In the genomic region with DNA sequence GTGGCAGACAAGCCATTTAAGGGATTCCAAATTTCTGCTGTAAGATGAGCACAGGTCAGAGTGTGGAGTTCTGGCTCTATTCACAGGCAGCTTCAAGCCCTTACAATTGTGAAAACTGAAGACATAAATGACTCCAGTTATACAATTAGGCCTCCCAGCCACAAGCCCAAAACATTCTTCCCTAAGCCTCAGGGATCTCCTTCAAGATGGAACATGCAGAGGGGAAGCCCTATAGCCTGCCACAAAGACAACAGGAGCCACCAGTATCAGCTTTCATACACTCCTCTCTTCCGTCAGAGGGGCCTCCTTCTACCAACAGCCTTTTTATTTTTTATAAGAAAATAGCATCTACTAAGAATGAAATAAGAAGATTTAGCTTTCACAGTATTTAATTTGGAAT, we compare ENCODE assay signal across 15 cellular contexts. TPM values are rescaled to one million over a fixed set of nuclear protein-coding genes. Genes with fewer than 3 reads are reported as not detected.
DNase-seq lines count a peak whose midpoint lies in the region; ATAC-seq and TF ChIP-seq lines count a peak whose summit lies in the region.
"Had no signal": no experiment of that assay in that cellular context is flagged by ENCODE, and none has a peak within 500 bp of the region (broad histone marks: within the 10 kb centered on the region; RNA-seq: fewer than 3 reads in every experiment).

No MANE protein-coding gene starts in this region.

- intact Hi-C loops in ovary (cut with DNase I) (no loop called here), tibial artery (cut with DNase I; ENCODE audit: low total_unique reads) (no loop called here)

- no peak for TF ChIP-seq CTCF in SK-N-SH (IDR thresholded peaks at IDR 0.05)
- TF ChIP-seq CTCF in neural progenitor cell (IDR thresholded peaks at IDR 0.05), result no peak
- TF ChIP-seq CTCF in type B pancreatic cell (conservative IDR thresholded peaks at IDR 0.05), result no peak
- no peak for TF ChIP-seq CTCF in ovary (IDR thresholded peaks at IDR 0.05)
- TF ChIP-seq CTCF in tibial artery (IDR thresholded peaks at IDR 0.05), result no peak

- H3K36me3 ChIP-seq in SK-N-SH (replicated peaks in 1 of 2; ENCODE audit: control insufficient read depth in 1 of 2, insufficient read depth in 2 of 2, low read length in 1 of 2) (peaks cover 64 to 88% of the 10 kb centered on the region in 2 experiments), neural progenitor cell (peaks cover 3% of the 10 kb centered on the region), ovary (no peaks in the 10 kb centered on the region), tibial artery (peaks cover 0 to 14% (median 10%) of the 10 kb centered on the region in 3 donors)

- H3K27me3 Mint-ChIP-seq in neural progenitor cell (ENCODE audit: insufficient read depth, low read depth), result no peaks in the 10 kb centered on the region
- H3K27me3 Mint-ChIP-seq in type B pancreatic cell, result no peaks in the 10 kb centered on the region
- H3K27me3 Mint-ChIP-seq: CD4-positive, alpha-beta T cell; memory B cell had no signal

- H3K4me2 ChIP-seq in SK-N-SH (peak overlapping the region; percentile 12; the same call in 1 of the 2 replicates), neural progenitor cell (peak overlapping the region; percentile 7)

- H3K36me3 Mint-ChIP-seq in neural progenitor cell (peaks cover 29% of the 10 kb centered on the region), type B pancreatic cell (peaks cover 45% of the 10 kb centered on the region)

- peaks cover 36% of the 10 kb centered on the region for H3K4me1 Mint-ChIP-seq in neural progenitor cell
- peaks cover 44% of the 10 kb centered on the region for H3K4me1 Mint-ChIP-seq in type B pancreatic cell (ENCODE audit: unreplicated experiment)
- H3K4me1 Mint-ChIP-seq: memory B cell had no signal

- no peaks in the 10 kb centered on the region for H3K9me2 ChIP-seq in SK-N-SH

- no peak for TF ChIP-seq POLR2A in ovary (IDR thresholded peaks at IDR 0.05)

- CTCF ChIA-PET in SK-N-SH (lab: Yijun Ruan, JAX), result interaction anchor here (3.6 kb wide), 1 partner anchor 208 kb away, joined by 20 read pairs; no protein-coding TSS in a partner anchor

- ATAC-seq in SK-N-SH treated with all-trans-retinoic acid at 6 μM for 48 hours, result no peak

- no peak for DNase-seq in SK-N-SH
- peak; percentile 39 for DNase-seq in epithelial cell of prostate (ENCODE audit: low read depth, low spot score)
- no peak for DNase-seq in neural progenitor cell (ENCODE audit: low spot score)
- DNase-seq in type B pancreatic cell (ENCODE audit: extremely low spot score, unreplicated experiment), result no peak
- no peak for DNase-seq in NCI-H187 treated with DMSO at 0.1 percent for 48 hours (lab: John Stamatoyannopoulos, UW)
- DNase-seq in ovary, result no peak
- DNase-seq in tibial artery, result no peak
- DNase-seq: activated T-cell treated with anti-CD3 and anti-CD28 coated beads, Interleukin-2, amount 50 U/mL, for 48 hours; CD4-positive, alpha-beta T cell; NCI-H2081; NCI-H748 treated with DMSO at 0.1 percent for 48 hours had no signal

- peaks cover 60 to 78% of the 10 kb centered on the region in 2 experiments for H3K4me1 ChIP-seq in SK-N-SH (ENCODE audit: control insufficient read depth in 1 of 2, insufficient read depth in 2 of 2, low read depth in 1 of 2, low read length in 1 of 2)
- H3K4me1 ChIP-seq in neural progenitor cell, result peaks cover 39% of the 10 kb centered on the region
- H3K4me1 ChIP-seq in ovary (ENCODE audit: insufficient read depth), result peaks cover 16% of the 10 kb centered on the region
- peaks cover 0 to 25% (median 10%) of the 10 kb centered on the region in 4 donors for H3K4me1 ChIP-seq in tibial artery
- H3K4me1 ChIP-seq: parathyroid adenoma had no signal

- POLR2A ChIA-PET in SK-N-SH (lab: Yijun Ruan, JAX), result no interaction called here

- H3K27ac Mint-ChIP-seq in neural progenitor cell, result no peak overlapping the region
- H3K27ac Mint-ChIP-seq in type B pancreatic cell, result peak overlapping the region; percentile 34
- H3K27ac Mint-ChIP-seq: CD4-positive, alpha-beta T cell; memory B cell had no signal

- H3K27me3 ChIP-seq in SK-N-SH (ENCODE audit: insufficient read depth) (no peaks in the 10 kb centered on the region), neural progenitor cell (no peaks in the 10 kb centered on the region), ovary (no peaks in the 10 kb centered on the region), tibial artery (no peaks in the 10 kb centered on the region)

- TF ChIP-seq EP300 in SK-N-SH (IDR thresholded peaks at IDR 0.05; ENCODE audit: borderline replicate concordance in 1 of 2, low read depth in 1 of 2, low read length in 1 of 2) (no peak), ovary (IDR thresholded peaks at IDR 0.05) (no peak)

- H4K20me1 ChIP-seq in SK-N-SH (ENCODE audit: insufficient read depth), result no peaks in the 10 kb centered on the region
- peaks cover 13% of the 10 kb centered on the region for H4K20me1 ChIP-seq in neural progenitor cell (ENCODE audit: low read depth)

- H3K79me2 ChIP-seq in SK-N-SH (ENCODE audit: insufficient read depth) (peaks cover 34% of the 10 kb centered on the region), neural progenitor cell (ENCODE audit: low read depth) (no peaks in the 10 kb centered on the region)
- H3K79me2 ChIP-seq: parathyroid adenoma had no signal

- H3K4me3 Mint-ChIP-seq in neural progenitor cell, result no peak overlapping the region
- H3K4me3 Mint-ChIP-seq in type B pancreatic cell, result no peak overlapping the region
- H3K4me3 Mint-ChIP-seq: CD4-positive, alpha-beta T cell; memory B cell had no signal

- H3F3A ChIP-seq in SK-N-SH (replicated peaks; ENCODE audit: insufficient read depth) (peaks cover 97% of the 10 kb centered on the region), neural progenitor cell (ENCODE audit: low read depth) (peaks cover 33% of the 10 kb centered on the region)

- H2AFZ ChIP-seq in SK-N-SH (ENCODE audit: low read depth) (no peak overlapping the region), neural progenitor cell (replicated peaks) (no peak overlapping the region)
- H2AFZ ChIP-seq: parathyroid adenoma had no signal

- H3K9ac ChIP-seq in SK-N-SH, result peak overlapping the region; percentile 5; the same call in 1 of the 2 replicates
- H3K9ac ChIP-seq in neural progenitor cell, result no peak overlapping the region
- H3K9ac ChIP-seq: parathyroid adenoma had no signal

- H3K9me3 Mint-ChIP-seq in neural progenitor cell (no peaks in the 10 kb centered on the region), type B pancreatic cell (no peaks in the 10 kb centered on the region)
- H3K9me3 Mint-ChIP-seq: CD4-positive, alpha-beta T cell; memory B cell had no signal

- 86% methylated on average over 1 of the region's 1 CpG for WGBS in SK-N-SH (ENCODE audit: low lambda C conversion rate)
- WGBS in ovary, 3 donors, result 49 to 80% (median 76%) methylated on average over 1 of the region's 1 CpG

- H3K27ac ChIP-seq in SK-N-SH (ENCODE audit: low read depth in 2 of 2, low read length in 1 of 2) (peak overlapping the region; percentile 95 to 98), epithelial cell of prostate (peak overlapping the region; percentile 33), neural progenitor cell (peak overlapping the region; percentile 13), ovary (peak overlapping the region in 1 of 2 donors; percentile 1), tibial artery (no peak overlapping the region)
- H3K27ac ChIP-seq: parathyroid adenoma had no signal

- no peak for TF ChIP-seq RAD21 in SK-N-SH (IDR thresholded peaks at IDR 0.05; ENCODE audit: low read length)

- H3K9me3 ChIP-seq in SK-N-SH (no peaks in the 10 kb centered on the region), neural progenitor cell (ENCODE audit: low read depth) (no peaks in the 10 kb centered on the region), ovary (no peaks in the 10 kb centered on the region), tibial artery (no peaks in the 10 kb centered on the region)

- H3K4me3 ChIP-seq in SK-N-SH (ENCODE audit: low read depth in 2 of 2, low read length in 1 of 2) (no peak overlapping the region), neural progenitor cell (no peak overlapping the region), ovary (no peak overlapping the region), tibial artery (no peak overlapping the region)
- H3K4me3 ChIP-seq: coronary artery had no signal

TF ChIP-seq in SK-N-SH, 30 proteins besides CTCF, POLR2A, EP300 and RAD21 (continues in another document):
- TF ChIP-seq CHD2 (IDR thresholded peaks at IDR 0.05; ENCODE audit: low read length, partially characterized antibody) (no peak), EZH2phosphoT487 (IDR thresholded peaks at IDR 0.05; ENCODE audit: borderline replicate concordance, low read depth) (no peak), JUND (IDR thresholded peaks at IDR 0.05) (no peak), MEF2A (IDR thresholded peaks at IDR 0.05; ENCODE audit: borderline replicate concordance, low read depth) (no peak), TCF12 (IDR thresholded peaks at IDR 0.05) (no peak), NRF1 (IDR thresholded peaks at IDR 0.05; ENCODE audit: low read depth, low read length) (no peak), GABPA (IDR thresholded peaks at IDR 0.05; ENCODE audit: low read depth) (no peak)

TF ChIP-seq in SK-N-SH treated with all-trans-retinoic acid at 6 μM for 48 hours, 23 proteins besides CTCF, POLR2A, EP300 and RAD21 (continues in another document):
- no peak for TF ChIP-seq ZNF70 (CRISPR knock-in tag; IDR thresholded peaks at IDR 0.05)

RNA-seq across cellular contexts. Expression of a gene that starts 46.5 kb away (rescaled TPM):
- 140 and 197 TPM in 2 replicates for polyA plus RNA-seq in SK-N-SH (2012; rRNA removed)
- polyA plus RNA-seq in SK-N-SH (2012; cell fraction: cytosol; rRNA removed), result 221 and 225 TPM in 2 replicates
- polyA plus RNA-seq in SK-N-SH (2012; cell fraction: nucleus; rRNA removed), result 81.0 and 164 TPM in 2 replicates
- 136 and 186 TPM in 2 replicates for total RNA-seq in neural progenitor cell (ENCODE audit: low replicate concordance)
- total RNA-seq in type B pancreatic cell (ENCODE audit: low replicate concordance), result 74.3 and 80.7 TPM in 2 replicates
- 10 to 100 TPM; 35.4 to 72.1 (median 49.7) TPM for total RNA-seq in ovary
- 10 to 100 TPM; 41.1 to 92.9 TPM for polyA plus RNA-seq in ovary

Comparison
In these comparisons a context has a peak if more than half of its experiments do, and no peak if none do; other contexts are left out.
1. H3K27ac ChIP-seq: peak in SK-N-SH (2 of 2), epithelial cell of prostate (single experiment) and neural progenitor cell (single experiment); none in tibial artery (0 of 2).